Comparison of ENCODE assay signal across 9 cellular contexts in the genomic region with DNA sequence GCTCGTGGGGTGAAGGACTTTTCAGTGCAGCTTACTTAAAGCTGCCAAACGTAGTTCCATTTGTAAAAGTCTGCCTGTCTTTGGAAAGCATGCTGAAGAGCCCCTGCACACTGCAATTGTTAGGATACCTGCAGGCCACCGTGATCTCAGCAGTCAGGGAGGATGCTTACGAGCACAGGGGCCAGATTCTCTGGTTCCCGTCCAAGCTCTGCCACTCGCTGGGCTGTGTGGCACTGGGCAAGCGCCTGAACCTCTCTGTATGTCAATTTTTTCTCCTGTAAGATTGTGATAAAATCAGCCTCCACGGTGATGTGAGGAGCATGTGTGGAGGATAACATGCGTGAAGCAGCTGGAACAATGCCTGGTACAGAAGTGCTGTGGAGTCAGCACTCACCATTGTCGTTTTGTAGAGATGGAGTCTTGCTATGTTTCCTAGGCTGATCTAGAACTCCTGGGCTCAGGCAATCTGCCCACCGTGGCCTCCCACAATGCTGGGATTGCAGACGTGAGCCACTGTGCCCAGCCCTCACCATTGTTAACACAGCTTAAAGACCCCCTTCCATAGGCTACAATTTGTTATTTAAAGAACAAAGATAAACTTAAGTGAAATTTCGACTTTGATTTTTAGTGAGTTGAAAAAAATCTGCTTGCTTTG. TPM values are rescaled to one million over a fixed set of nuclear protein-coding genes. Genes with fewer than 3 reads are reported as not detected.
A peak's percentile ranks its signal among the peaks of the same experiment; 100 is the strongest.
DNase-seq lines count a peak whose midpoint lies in the region; ATAC-seq, FAIRE-seq and TF ChIP-seq lines count a peak whose summit lies in the region.
"Had no signal": no experiment of that assay in that cellular context is flagged by ENCODE, and none has a peak within 500 bp of the region (broad histone marks: within the 10 kb centered on the region; RNA-seq: fewer than 3 reads in every experiment).

No MANE protein-coding gene starts in this region.

- ATAC-seq in natural killer cell treated with Interleukin-12 subunit alpha and Interleukin-12 subunit beta and Interleukin-15 and Interleukin-18, amount 100 ng/mL, for 72 hours = no peak
- ATAC-seq in natural killer cell = no peak
- ATAC-seq in HG02763 (IDR thresholded peaks at IDR 0.05; ENCODE audit: unreplicated experiment) = no peak
- no peak for ATAC-seq in GM19324 (IDR thresholded peaks at IDR 0.05; ENCODE audit: low FRiP score, unreplicated experiment)

- no peaks in the 10 kb centered on the region for H3K9me3 ChIP-seq in adipocyte (ENCODE audit: control insufficient read depth, low read length)
- no peaks in the 10 kb centered on the region for H3K9me3 ChIP-seq in BE2C

- peak overlapping the region; percentile 89 for H3K9ac ChIP-seq in adipocyte (ENCODE audit: low read length)

- H3K9me3 Mint-ChIP-seq in natural killer cell treated with Interleukin-12 subunit alpha and Interleukin-12 subunit beta and Interleukin-15 and Interleukin-18, amount 100 ng/mL, for 72 hours = no peaks in the 10 kb centered on the region
- no peaks in the 10 kb centered on the region for H3K9me3 Mint-ChIP-seq in natural killer cell

- intact Hi-C loops in natural killer cell (cut with micrococcal nuclease) = no loop called here

- H3K36me3 ChIP-seq in adipocyte (ENCODE audit: control insufficient read depth, insufficient read depth, low read length, severe bottlenecking) (peaks cover 3% of the 10 kb centered on the region), BE2C (peaks cover 12% of the 10 kb centered on the region)

- DNase-seq in natural killer cell treated with Interleukin-12 subunit alpha and Interleukin-12 subunit beta and Interleukin-15 and Interleukin-18, amount 100 ng/mL, for 72 hours (ENCODE audit: low spot score) = no peak
- DNase-seq in natural killer cell (no peak), adipocyte (ENCODE audit: low read depth) (no peak), mesenteric fat pad (ENCODE audit: low spot score) (peak; percentile 55), RCC 7860 (ENCODE audit: low spot score) (no peak), BE2C (no peak)

- no peaks in the 10 kb centered on the region for H3K27me3 ChIP-seq in adipocyte (replicated peaks; ENCODE audit: control insufficient read depth, insufficient read depth, low read length)
- H3K27me3 ChIP-seq in BE2C = no peaks in the 10 kb centered on the region

- H3K27ac Mint-ChIP-seq in natural killer cell treated with Interleukin-12 subunit alpha and Interleukin-12 subunit beta and Interleukin-15 and Interleukin-18, amount 100 ng/mL, for 72 hours = peak overlapping the region in 1 of 2 donors; percentile 62
- no peak overlapping the region for H3K27ac Mint-ChIP-seq in natural killer cell

- H3K27me3 Mint-ChIP-seq in natural killer cell treated with Interleukin-12 subunit alpha and Interleukin-12 subunit beta and Interleukin-15 and Interleukin-18, amount 100 ng/mL, for 72 hours = no peaks in the 10 kb centered on the region
- H3K27me3 Mint-ChIP-seq in natural killer cell (ENCODE audit: low read depth in 2 of 2) = no peaks in the 10 kb centered on the region

- H3K4me1 ChIP-seq in adipocyte (ENCODE audit: control insufficient read depth, insufficient read depth, low read length) (peaks cover 12% of the 10 kb centered on the region), BE2C (peaks cover 21% of the 10 kb centered on the region)

- FAIRE-seq in RCC 7860 (lab: Jason Lieb, UNC) = no peak
- FAIRE-seq: astrocyte had no signal

- H3K4me1 Mint-ChIP-seq in natural killer cell treated with Interleukin-12 subunit alpha and Interleukin-12 subunit beta and Interleukin-15 and Interleukin-18, amount 100 ng/mL, for 72 hours (ENCODE audit: low read depth in 2 of 2) = no peaks in the 10 kb centered on the region
- no peaks in the 10 kb centered on the region for H3K4me1 Mint-ChIP-seq in natural killer cell

- H3K36me3 Mint-ChIP-seq in natural killer cell treated with Interleukin-12 subunit alpha and Interleukin-12 subunit beta and Interleukin-15 and Interleukin-18, amount 100 ng/mL, for 72 hours = no peaks in the 10 kb centered on the region
- no peaks in the 10 kb centered on the region for H3K36me3 Mint-ChIP-seq in natural killer cell

- peak overlapping the region; percentile 52 for H3K4me3 Mint-ChIP-seq in natural killer cell treated with Interleukin-12 subunit alpha and Interleukin-12 subunit beta and Interleukin-15 and Interleukin-18, amount 100 ng/mL, for 72 hours
- no peak overlapping the region for H3K4me3 Mint-ChIP-seq in natural killer cell

- TF ChIP-seq CTCF in natural killer cell (IDR thresholded peaks at IDR 0.05) = no peak
- TF ChIP-seq CTCF in BE2C (IDR thresholded peaks at IDR 0.05; ENCODE audit: low read depth, low read length) = no peak

- H3K4me3 ChIP-seq in adipocyte (ENCODE audit: low read length) = peak overlapping the region; percentile 85
- no peak overlapping the region for H3K4me3 ChIP-seq in BE2C (ENCODE audit: low read depth, low read length)

RNA-seq across cellular contexts. Expression of a gene that starts 3.5 kb away (rescaled TPM):
- 1 to 10 TPM; 1.8 to 1.9 TPM for total RNA-seq in natural killer cell treated with Interleukin-12 subunit alpha and Interleukin-12 subunit beta and Interleukin-15 and Interleukin-18, amount 100 ng/mL, for 72 hours
- total RNA-seq in natural killer cell = under 1 TPM; 0.56 to 0.93 (median 0.72) TPM
- total RNA-seq in mesenteric fat pad = 2.1 TPM
- polyA plus RNA-seq in BE2C (2012; ENCODE audit: insufficient read depth, insufficient read length, low read depth) = 0.54 TPM

RNA-seq across cellular contexts. Expression of a gene that starts 40.7 kb away (rescaled TPM):
- total RNA-seq in natural killer cell treated with Interleukin-12 subunit alpha and Interleukin-12 subunit beta and Interleukin-15 and Interleukin-18, amount 100 ng/mL, for 72 hours = 10 to 100 TPM; 22.9 to 40.7 TPM
- 10 to 100 TPM; 26.1 to 33.9 (median 27.1) TPM for total RNA-seq in natural killer cell
- total RNA-seq in mesenteric fat pad = 21.7 TPM
- 31.7 TPM for polyA plus RNA-seq in BE2C (2012; ENCODE audit: insufficient read depth, insufficient read length, low read depth)
